ENCODE assay signal across 36 cellular contexts in genomic region chr10:118455181-118455695, GRCh38.
"Had no signal": no experiment of that assay in that cellular context is flagged by ENCODE, and none has a peak within 500 bp of the region (broad histone marks: within the 10 kb centered on the region; RNA-seq: fewer than 3 reads in every experiment).

No MANE protein-coding gene starts in this region.

- DNase-seq: activated CD4-positive, alpha-beta memory T cell treated with anti-CD3 and anti-CD28 coated beads, Interleukin-2, amount 10 ng/mL, durations not matched to agents 7 days and 5 days; activated CD4-positive, alpha-beta T cell treated with anti-CD3 and anti-CD28 coated beads for 1 hour; activated CD4-positive, alpha-beta T cell treated with anti-CD3 and anti-CD28 coated beads for 36 hours; activated CD4-positive, alpha-beta T cell treated with anti-CD3 and anti-CD28 coated beads, Interleukin-2, amount 10 ng/mL, durations not matched to agents 7 days and 5 days; activated CD4-positive, alpha-beta T cell treated with anti-CD3 and anti-CD28 coated beads, Interleukin-2, amount 50 U/mL, for 48 hours; activated CD4-positive, CD25-positive, alpha-beta regulatory T cell; activated CD8-positive, alpha-beta memory T cell treated with anti-CD3 and anti-CD28 coated beads for 24 hours; activated CD8-positive, alpha-beta memory T cell treated with anti-CD3 and anti-CD28 coated beads, Interleukin-2, amount 10 ng/mL, durations not matched to agents 7 days and 5 days; activated CD8-positive, alpha-beta memory T cell treated with anti-CD3 and anti-CD28 coated beads, Interleukin-2, amount 50 U/mL, for 48 hours; activated CD8-positive, alpha-beta T cell treated with anti-CD3 and anti-CD28 coated beads, Interleukin-2, amount 10 ng/mL, durations not matched to agents 7 days and 5 days; activated effector memory CD4-positive, alpha-beta T cell treated with Interleukin-2 at 50 U/mL for 16 hours; activated gamma-delta T cell; activated naive CD4-positive, alpha-beta T cell treated with anti-CD3 and anti-CD28 coated beads, Interleukin-2, amount 10 ng/mL, durations not matched to agents 7 days and 5 days; activated naive CD4-positive, alpha-beta T cell treated with Interleukin-2 at 50 U/mL for 16 hours; activated naive CD8-positive, alpha-beta T cell treated with anti-CD3 and anti-CD28 coated beads, Interleukin-2, amount 10 ng/mL, durations not matched to agents 7 days and 5 days; activated naive CD8-positive, alpha-beta T cell treated with anti-CD3 and anti-CD28 coated beads, Interleukin-2, amount 50 U/mL, for 24 hours; activated T-cell treated with anti-CD3 and anti-CD28 coated beads, Interleukin-2, amount 50 U/mL, for 24 hours; activated T-cell treated with anti-CD3 and anti-CD28 coated beads, Interleukin-2, amount 50 U/mL, for 48 hours; caudate nucleus; cerebellar nuclear complex; SW 1271; T-helper 1 cell; T-helper 2 cell; T-helper 9 cell; WERI-Rb-1 had no signal

- ATAC-seq: activated CD4-positive, alpha-beta T cell treated with anti-CD3 and anti-CD28 coated beads for 36 hours; activated CD4-positive, CD25-positive, alpha-beta regulatory T cell treated with anti-CD3 and anti-CD28 coated beads, Interleukin-2, amount 50 U/mL, for 24 hours; activated CD8-positive, alpha-beta memory T cell treated with anti-CD3 and anti-CD28 coated beads, Interleukin-2, amount 10 ng/mL, durations not matched to agents 7 days and 5 days; activated CD8-positive, alpha-beta T cell treated with anti-CD3 and anti-CD28 coated beads, Interleukin-2, amount 10 ng/mL, durations not matched to agents 7 days and 5 days; activated naive CD8-positive, alpha-beta T cell treated with anti-CD3 and anti-CD28 coated beads, Interleukin-2, amount 50 U/mL, for 24 hours; WTC11 had no signal

- H3K4me1 ChIP-seq: ascending aorta had no signal

- H3K4me3 ChIP-seq: ascending aorta, cardiac muscle cell had no signal

- H3K4me3 Mint-ChIP-seq: activated CD4-positive, alpha-beta memory T cell treated with anti-CD3 and anti-CD28 coated beads, Interleukin-2, amount 10 ng/mL, durations not matched to agents 7 days and 5 days; activated CD4-positive, alpha-beta T cell treated with anti-CD3 and anti-CD28 coated beads for 36 hours; activated CD4-positive, alpha-beta T cell treated with anti-CD3 and anti-CD28 coated beads, Interleukin-2, amount 10 ng/mL, durations not matched to agents 7 days and 5 days; activated CD8-positive, alpha-beta memory T cell treated with anti-CD3 and anti-CD28 coated beads, Interleukin-2, amount 10 ng/mL, durations not matched to agents 7 days and 5 days; activated CD8-positive, alpha-beta T cell treated with anti-CD3 and anti-CD28 coated beads, Interleukin-2, amount 10 ng/mL, durations not matched to agents 7 days and 5 days; activated naive CD4-positive, alpha-beta T cell treated with anti-CD3 and anti-CD28 coated beads, Interleukin-2, amount 10 ng/mL, durations not matched to agents 7 days and 5 days; activated naive CD4-positive, alpha-beta T cell treated with anti-CD3 and anti-CD28 coated beads, Interleukin-2, amount 50 U/mL, for 24 hours; activated naive CD8-positive, alpha-beta T cell; activated naive CD8-positive, alpha-beta T cell treated with anti-CD3 and anti-CD28 coated beads, Interleukin-2, amount 10 ng/mL, durations not matched to agents 7 days and 5 days; activated naive CD8-positive, alpha-beta T cell treated with anti-CD3 and anti-CD28 coated beads, Interleukin-2, amount 50 U/mL, for 24 hours; activated T-cell treated with anti-CD3 and anti-CD28 coated beads, Interleukin-2, amount 50 U/mL, for 24 hours; brain; central memory CD8-positive, alpha-beta T cell; T-helper 1 cell treated with Interleukin-12 subunit alpha and Interleukin-12 subunit beta and Interleukin-4 antibody, amounts not matched to agents 30 μg/mL and 1 μg/mL, for 36 hours; T-helper 2 cell treated with Interferon-gamma antibody and Interleukin-4, amounts not matched to agents 5 μg/mL and 100 μg/mL, for 36 hours; WTC11 had no signal

- H3K4me1 Mint-ChIP-seq: activated CD4-positive, alpha-beta memory T cell treated with anti-CD3 and anti-CD28 coated beads, Interleukin-2, amount 10 ng/mL, durations not matched to agents 7 days and 5 days; central memory CD8-positive, alpha-beta T cell had no signal

- H3K36me3 Mint-ChIP-seq: activated CD8-positive, alpha-beta memory T cell treated with anti-CD3 and anti-CD28 coated beads, Interleukin-2, amount 10 ng/mL, durations not matched to agents 7 days and 5 days; activated naive CD4-positive, alpha-beta T cell treated with anti-CD3 and anti-CD28 coated beads, Interleukin-2, amount 10 ng/mL, durations not matched to agents 7 days and 5 days; activated naive CD4-positive, alpha-beta T cell treated with anti-CD3 and anti-CD28 coated beads, Interleukin-2, amount 50 U/mL, for 24 hours; activated naive CD8-positive, alpha-beta T cell treated with anti-CD3 and anti-CD28 coated beads, Interleukin-2, amount 10 ng/mL, durations not matched to agents 7 days and 5 days; brain; WTC11 had no signal

- H3K9me3 Mint-ChIP-seq: activated CD4-positive, alpha-beta memory T cell treated with anti-CD3 and anti-CD28 coated beads, Interleukin-2, amount 10 ng/mL, durations not matched to agents 7 days and 5 days; activated T-helper 2 cell treated with anti-CD3 and anti-CD28 coated beads, Interferon-gamma antibody, Interleukin-2, Interleukin-4, amounts not matched to agents 10 μg/mL and 5 μg/mL and 100 μg/mL, durations not matched to agents 14 hours and 24 hours and 36 hours; central memory CD8-positive, alpha-beta T cell; T-helper 2 cell treated with Interferon-gamma antibody and Interleukin-4, amounts not matched to agents 5 μg/mL and 100 μg/mL, for 36 hours had no signal

- H3K36me3 ChIP-seq: ascending aorta, cardiac muscle cell, WERI-Rb-1 had no signal

- H3K9me3 ChIP-seq: ascending aorta had no signal

- H3K27ac Mint-ChIP-seq: activated CD4-positive, alpha-beta memory T cell treated with anti-CD3 and anti-CD28 coated beads, Interleukin-2, amount 10 ng/mL, durations not matched to agents 7 days and 5 days; activated CD4-positive, alpha-beta T cell treated with anti-CD3 and anti-CD28 coated beads for 36 hours; activated CD4-positive, alpha-beta T cell treated with anti-CD3 and anti-CD28 coated beads, Interleukin-2, amount 10 ng/mL, durations not matched to agents 7 days and 5 days; activated CD8-positive, alpha-beta memory T cell treated with anti-CD3 and anti-CD28 coated beads, Interleukin-2, amount 10 ng/mL, durations not matched to agents 7 days and 5 days; activated CD8-positive, alpha-beta T cell treated with anti-CD3 and anti-CD28 coated beads, Interleukin-2, amount 10 ng/mL, durations not matched to agents 7 days and 5 days; activated naive CD4-positive, alpha-beta T cell treated with anti-CD3 and anti-CD28 coated beads, Interleukin-2, amount 10 ng/mL, durations not matched to agents 7 days and 5 days; activated naive CD4-positive, alpha-beta T cell treated with anti-CD3 and anti-CD28 coated beads, Interleukin-2, amount 50 U/mL, for 24 hours; activated naive CD8-positive, alpha-beta T cell; activated naive CD8-positive, alpha-beta T cell treated with anti-CD3 and anti-CD28 coated beads, Interleukin-2, amount 10 ng/mL, durations not matched to agents 7 days and 5 days; activated naive CD8-positive, alpha-beta T cell treated with anti-CD3 and anti-CD28 coated beads, Interleukin-2, amount 50 U/mL, for 24 hours; activated T-cell treated with anti-CD3 and anti-CD28 coated beads, Interleukin-2, amount 50 U/mL, for 24 hours; activated T-helper 2 cell treated with anti-CD3 and anti-CD28 coated beads, Interferon-gamma antibody, Interleukin-2, Interleukin-4, amounts not matched to agents 10 μg/mL and 5 μg/mL and 100 μg/mL, durations not matched to agents 14 hours and 24 hours and 36 hours; brain; T-helper 1 cell treated with Interleukin-12 subunit alpha and Interleukin-12 subunit beta and Interleukin-4 antibody, amounts not matched to agents 30 μg/mL and 1 μg/mL, for 36 hours; T-helper 2 cell treated with Interferon-gamma antibody and Interleukin-4, amounts not matched to agents 5 μg/mL and 100 μg/mL, for 36 hours; WTC11 had no signal

- H3K27ac ChIP-seq: ascending aorta, cardiac muscle cell, WERI-Rb-1 had no signal
